13 cellular contexts compared by ENCODE assay signal in the genomic region with DNA sequence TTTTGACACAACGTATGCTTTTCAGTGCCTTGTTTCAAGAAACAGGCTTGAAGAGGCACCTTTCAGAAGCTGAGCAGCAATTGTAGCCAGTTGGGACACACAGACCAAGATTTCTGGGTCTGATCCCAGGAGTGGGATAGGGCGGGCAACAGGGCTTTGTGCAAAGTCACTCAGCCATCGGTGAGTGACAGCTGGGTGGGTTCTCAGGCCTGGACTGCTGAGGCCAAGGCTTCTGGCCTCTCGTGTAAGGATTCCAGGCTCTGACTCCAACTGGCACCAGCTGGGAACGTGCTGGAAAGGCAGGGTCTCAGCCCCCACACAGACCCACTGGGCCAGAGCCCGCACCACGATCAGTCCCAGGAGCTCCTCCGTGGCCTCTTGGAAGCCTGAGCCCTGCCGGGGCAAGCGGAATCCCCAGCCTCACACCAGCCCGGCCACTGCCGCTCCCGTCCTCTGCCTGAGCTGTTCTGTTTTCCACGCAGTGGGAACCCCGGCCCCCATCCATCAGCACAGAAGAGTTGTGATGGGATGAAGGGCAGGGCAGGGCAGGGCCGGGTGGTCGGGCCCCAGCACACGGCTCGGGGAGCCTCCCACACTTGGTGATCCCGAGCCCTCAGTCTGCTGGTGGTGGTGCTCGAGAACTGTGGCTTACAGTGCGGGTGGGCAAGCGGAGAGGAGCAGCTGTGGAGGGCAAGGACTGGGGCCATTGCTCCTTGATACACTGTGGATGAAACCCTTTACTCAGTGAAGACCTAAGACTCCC. TPM values are rescaled to one million over a fixed set of nuclear protein-coding genes. Genes with fewer than 3 reads are reported as not detected.
DNase-seq lines count a peak whose midpoint lies in the region; ATAC-seq and TF ChIP-seq lines count a peak whose summit lies in the region.
"Had no signal": no experiment of that assay in that cellular context is flagged by ENCODE, and none has a peak within 500 bp of the region (broad histone marks: within the 10 kb centered on the region; RNA-seq: fewer than 3 reads in every experiment).

No MANE protein-coding gene starts in this region.

- H3K36me3 ChIP-seq in skeletal muscle tissue (ENCODE audit: control insufficient read depth in 3 of 3, insufficient read depth in 3 of 3, low read length in 3 of 3): peaks cover 0 to 2% (median 0%) of the 10 kb centered on the region in 3 donors

- ATAC-seq in HG02763 (IDR thresholded peaks at IDR 0.05; ENCODE audit: unreplicated experiment) (no peak), GM19324 (IDR thresholded peaks at IDR 0.05; ENCODE audit: low FRiP score, unreplicated experiment) (no peak), GM21447 (IDR thresholded peaks at IDR 0.05; ENCODE audit: unreplicated experiment) (no peak)
- ATAC-seq: activated CD8-positive, alpha-beta T cell treated with anti-CD3 and anti-CD28 coated beads for 36 hours had no signal

- H3K9me3 ChIP-seq in skeletal muscle tissue (ENCODE audit: control insufficient read depth in 3 of 3, low read length in 3 of 3): no peaks in the 10 kb centered on the region

- in situ Hi-C loops in G401 (cut with HindIII; ENCODE audit: low sequenced_read_pairs): no loop called here

- no peaks in the 10 kb centered on the region for H3K27me3 ChIP-seq in skeletal muscle tissue (ENCODE audit: control insufficient read depth in 3 of 3, insufficient read depth in 3 of 3, low read length in 3 of 3)

- DNase-seq in G401 (ENCODE audit: low spot score) (peak; percentile 8), coronary artery (ENCODE audit: low spot score) (peak; percentile 75), medulla oblongata (ENCODE audit: extremely low spot score) (peak; percentile 58), mucosa of gallbladder (ENCODE audit: low spot score) (no peak)
- DNase-seq: activated CD8-positive, alpha-beta T cell treated with anti-CD3 and anti-CD28 coated beads for 36 hours; activated naive CD4-positive, alpha-beta T cell treated with anti-CD3 and anti-CD28 coated beads, Interleukin-2, amount 50 U/mL, for 16 hours; GOT3; NCI-H510A had no signal

- H3K4me1 ChIP-seq in skeletal muscle tissue (ENCODE audit: control insufficient read depth in 3 of 3, insufficient read depth in 3 of 3, low read length in 3 of 3): peaks cover 51 to 64% (median 56%) of the 10 kb centered on the region in 3 donors

- peak overlapping the region; percentile 45 for H3K4me3 ChIP-seq in coronary artery
- H3K4me3 ChIP-seq in skeletal muscle tissue (ENCODE audit: low read length in 3 of 3): peak overlapping the region; percentile 17 to 67 (median 53)

- peak overlapping the region; percentile 97 to 98 for H3K27ac ChIP-seq in coronary artery
- H3K27ac ChIP-seq in skeletal muscle tissue (ENCODE audit: low read depth, low read length): peak overlapping the region; percentile 100

- peak overlapping the region; percentile 80 to 91 (median 90) for H3K9ac ChIP-seq in skeletal muscle tissue (ENCODE audit: low read depth in 1 of 3, low read length in 3 of 3)

- no peak for TF ChIP-seq CTCF in coronary artery (IDR thresholded peaks at IDR 0.05)

RNA-seq across cellular contexts. Expression of gene VIPR2, which starts 46.8 kb away (rescaled TPM):
- total RNA-seq in G401 (2014; rRNA removed; shearing (Covaris generic)): not detected in 2 replicates
- total RNA-seq in skeletal muscle tissue (6.3 TPM), mucosa of gallbladder (7.3 TPM)
- total RNA-seq: MCF 10A had no signal
